Comparison of ENCODE assay signal across 25 cellular contexts in genomic region chr18:8536226-8536625, GRCh38.
DNase-seq lines count a peak whose midpoint lies in the region; ATAC-seq and TF ChIP-seq lines count a peak whose summit lies in the region.
"Had no signal": no experiment of that assay in that cellular context is flagged by ENCODE, and none has a peak within 500 bp of the region (broad histone marks: within the 10 kb centered on the region; RNA-seq: fewer than 3 reads in every experiment).

No MANE protein-coding gene starts in this region.

- CTCF ChIA-PET in HEK293 (lab: Yijun Ruan, JAX), result interaction anchor here (1.0 kb wide), 1 partner anchor 66 kb away, joined by 4 read pairs; no protein-coding TSS in a partner anchor
- CTCF ChIA-PET in naive thymus-derived CD4-positive, alpha-beta T cell (lab: Charles Lee), result no interaction called here

- H3K4me1 Mint-ChIP-seq in naive thymus-derived CD4-positive, alpha-beta T cell, result no peaks in the 10 kb centered on the region
- H3K4me1 Mint-ChIP-seq: naive B cell; stimulated activated naive B cell treated with anti-CD40 and anti-IgM and Interleukin-4, amounts not matched to agents 10 μg/mL and 1 μg/mL and 100 μg/mL, for 72 hours; T-helper 17 cell had no signal

- no peaks in the 10 kb centered on the region for H3K4me1 ChIP-seq in HEK293 (ENCODE audit: control insufficient read depth, insufficient read depth, low read length)
- no peaks in the 10 kb centered on the region for H3K4me1 ChIP-seq in naive thymus-derived CD4-positive, alpha-beta T cell (ENCODE audit: control insufficient read depth in 2 of 2, insufficient read depth in 2 of 2, low read length in 2 of 2)
- H3K4me1 ChIP-seq: SJCRH30, testis had no signal

- ATAC-seq in GM19463 (IDR thresholded peaks at IDR 0.05; ENCODE audit: unreplicated experiment), result no peak
- ATAC-seq in naive thymus-derived CD4-positive, alpha-beta T cell, result no peak
- ATAC-seq: stimulated activated naive B cell treated with anti-CD40 and anti-IgM and Interleukin-4, amounts not matched to agents 10 μg/mL and 1 μg/mL and 100 μg/mL, for 72 hours; T-helper 17 cell had no signal

- H3K27me3 ChIP-seq in naive thymus-derived CD4-positive, alpha-beta T cell (ENCODE audit: control insufficient read depth in 2 of 2, insufficient read depth in 2 of 2, low read length in 2 of 2), result no peaks in the 10 kb centered on the region
- H3K27me3 ChIP-seq: MG63, ovary, SJCRH30, testis had no signal

- TF ChIP-seq CTCF in HEK293 (tag by site-specific recombination; IDR thresholded peaks at IDR 0.05), result no peak

- no peak overlapping the region for H3K4me3 Mint-ChIP-seq in naive thymus-derived CD4-positive, alpha-beta T cell
- H3K4me3 Mint-ChIP-seq: CD4-positive, CD25-positive, alpha-beta regulatory T cell; dendritic cell treated with granulocyte-macrophage colony-stimulating factor and Interleukin-4, amounts not matched to agents 40 ng/mL and 50 ng/mL, for 4 days; naive B cell; stimulated activated naive B cell treated with anti-CD40 and anti-IgM and Interleukin-4, amounts not matched to agents 10 μg/mL and 1 μg/mL and 100 μg/mL, for 72 hours; T-helper 17 cell had no signal

- in situ Hi-C loops in Caki2 (cut with HindIII; ENCODE audit: low pct_unique_long_range_greater_than_20kb, low sequenced_read_pairs), result no loop called here

- POLR2A ChIA-PET in HEK293 (lab: Yijun Ruan, JAX), result interaction anchor here (0.7 kb wide), 1 partner anchor 33 kb away, joined by 4 read pairs; no protein-coding TSS in a partner anchor
- POLR2A ChIA-PET in naive thymus-derived CD4-positive, alpha-beta T cell (lab: Charles Lee), result no interaction called here

- peaks cover 0 to 5% (median 4%) of the 10 kb centered on the region in 5 donors for H3K27me3 Mint-ChIP-seq in naive thymus-derived CD4-positive, alpha-beta T cell
- H3K27me3 Mint-ChIP-seq: CD4-positive, CD25-positive, alpha-beta regulatory T cell had no signal

- H3K4me3 ChIP-seq in HEK293 (ENCODE audit: low read depth, low read length), result no peak overlapping the region
- no peak overlapping the region for H3K4me3 ChIP-seq in naive thymus-derived CD4-positive, alpha-beta T cell (ENCODE audit: low read length)
- H3K4me3 ChIP-seq: MG63, ovary, SJCRH30 had no signal

- H3K27ac Mint-ChIP-seq in naive thymus-derived CD4-positive, alpha-beta T cell, result no peak overlapping the region
- H3K27ac Mint-ChIP-seq: CD4-positive, CD25-positive, alpha-beta regulatory T cell; dendritic cell treated with granulocyte-macrophage colony-stimulating factor and Interleukin-4, amounts not matched to agents 40 ng/mL and 50 ng/mL, for 4 days; naive B cell; stimulated activated naive B cell treated with anti-CD40 and anti-IgM and Interleukin-4, amounts not matched to agents 10 μg/mL and 1 μg/mL and 100 μg/mL, for 72 hours; T-helper 17 cell had no signal

- no peak overlapping the region for H3K27ac ChIP-seq in HEK293 (ENCODE audit: extremely low read depth, low read depth, low read length)
- H3K27ac ChIP-seq in naive thymus-derived CD4-positive, alpha-beta T cell (ENCODE audit: low read depth, low read length), result no peak overlapping the region
- H3K27ac ChIP-seq: ovary, SJCRH30, testis had no signal

- DNase-seq in Caki2 (ENCODE audit: low read depth) (peak; percentile 6), RPMI7951 (ENCODE audit: low read depth) (peak; percentile 8), kidney glomerular epithelial cell (lab: John Stamatoyannopoulos, UW) (peak; percentile 29), NCI-H2196 treated with DMSO at 0.1 percent for 48 hours (lab: John Stamatoyannopoulos, UW; ENCODE audit: unreplicated experiment) (no peak)
- DNase-seq in activated CD8-positive, alpha-beta memory T cell treated with anti-CD3 and anti-CD28 coated beads, Interleukin-2, amount 50 U/mL, for 4 hours, result no peak
- DNase-seq in naive thymus-derived CD4-positive, alpha-beta T cell, result no peak
- DNase-seq: activated CD4-positive, alpha-beta T cell treated with anti-CD3 and anti-CD28 coated beads, Interleukin-2, amount 50 U/mL, for 48 hours; activated gamma-delta T cell; CD4-positive, CD25-positive, alpha-beta regulatory T cell; DMS153; kidney; MG63; naive B cell; NCI-H1436; NCI-H2227 treated with DMSO at 0.1 percent for 48 hours; NCI-H774; OCI-M1; ovary; SJCRH30; stimulated activated naive B cell treated with anti-CD40 and anti-IgM and Interleukin-4, amounts not matched to agents 10 μg/mL and 1 μg/mL and 100 μg/mL, for 72 hours; T-helper 17 cell; testis had no signal

- H3K9me3 ChIP-seq in HEK293 (ENCODE audit: control insufficient read depth, insufficient read depth, low read depth, low read length), result no peaks in the 10 kb centered on the region
- H3K9me3 ChIP-seq in naive thymus-derived CD4-positive, alpha-beta T cell (ENCODE audit: control insufficient read depth in 2 of 3, low read length in 3 of 3), result peaks cover 0 to 2% (median 0%) of the 10 kb centered on the region in 3 experiments
- H3K9me3 ChIP-seq: ovary, SJCRH30, testis had no signal

- H3K36me3 Mint-ChIP-seq in naive thymus-derived CD4-positive, alpha-beta T cell, result peaks cover 0 to 10% (median 0%) of the 10 kb centered on the region in 5 donors
- H3K36me3 Mint-ChIP-seq: CD4-positive, CD25-positive, alpha-beta regulatory T cell had no signal

- intact Hi-C loops in naive thymus-derived CD4-positive, alpha-beta T cell (cut with micrococcal nuclease), result no loop called here

- H3K9me3 Mint-ChIP-seq in naive thymus-derived CD4-positive, alpha-beta T cell, result peaks cover 6 to 35% (median 13%) of the 10 kb centered on the region in 11 donors

- H3K36me3 ChIP-seq in HEK293 (ENCODE audit: control insufficient read depth in 2 of 2, insufficient read depth in 1 of 2, low read length in 2 of 2), result no peaks in the 10 kb centered on the region
- H3K36me3 ChIP-seq in naive thymus-derived CD4-positive, alpha-beta T cell (ENCODE audit: control insufficient read depth in 2 of 3, insufficient read depth in 3 of 3, low read length in 3 of 3), result no peaks in the 10 kb centered on the region
- H3K36me3 ChIP-seq: MG63, ovary, SJCRH30 had no signal

TF ChIP-seq in HEK293, 187 proteins besides CTCF, POLR2A, EP300 and RAD21:
- TF ChIP-seq ZNF140 (tag by site-specific recombination; IDR thresholded peaks at IDR 0.05) (no peak), ZNF341 (tag by site-specific recombination; IDR thresholded peaks at IDR 0.05; ENCODE audit: low read depth) (peak; percentile 40)

Comparison
In these comparisons a context has a peak if more than half of its experiments do, and no peak if none do; other contexts are left out.
1. DNase-seq: peak in Caki2 (single experiment), RPMI7951 (single experiment) and kidney glomerular epithelial cell (single experiment); none in activated CD8-positive, alpha-beta memory T cell treated with anti-CD3 and anti-CD28 coated beads, Interleukin-2, amount 50 U/mL, for 4 hours (single experiment), NCI-H2196 treated with DMSO at 0.1 percent for 48 hours (single experiment) and naive thymus-derived CD4-positive, alpha-beta T cell (0 of 9).